Comparison of ENCODE assay signal across 1 cellular context in the genomic region with DNA sequence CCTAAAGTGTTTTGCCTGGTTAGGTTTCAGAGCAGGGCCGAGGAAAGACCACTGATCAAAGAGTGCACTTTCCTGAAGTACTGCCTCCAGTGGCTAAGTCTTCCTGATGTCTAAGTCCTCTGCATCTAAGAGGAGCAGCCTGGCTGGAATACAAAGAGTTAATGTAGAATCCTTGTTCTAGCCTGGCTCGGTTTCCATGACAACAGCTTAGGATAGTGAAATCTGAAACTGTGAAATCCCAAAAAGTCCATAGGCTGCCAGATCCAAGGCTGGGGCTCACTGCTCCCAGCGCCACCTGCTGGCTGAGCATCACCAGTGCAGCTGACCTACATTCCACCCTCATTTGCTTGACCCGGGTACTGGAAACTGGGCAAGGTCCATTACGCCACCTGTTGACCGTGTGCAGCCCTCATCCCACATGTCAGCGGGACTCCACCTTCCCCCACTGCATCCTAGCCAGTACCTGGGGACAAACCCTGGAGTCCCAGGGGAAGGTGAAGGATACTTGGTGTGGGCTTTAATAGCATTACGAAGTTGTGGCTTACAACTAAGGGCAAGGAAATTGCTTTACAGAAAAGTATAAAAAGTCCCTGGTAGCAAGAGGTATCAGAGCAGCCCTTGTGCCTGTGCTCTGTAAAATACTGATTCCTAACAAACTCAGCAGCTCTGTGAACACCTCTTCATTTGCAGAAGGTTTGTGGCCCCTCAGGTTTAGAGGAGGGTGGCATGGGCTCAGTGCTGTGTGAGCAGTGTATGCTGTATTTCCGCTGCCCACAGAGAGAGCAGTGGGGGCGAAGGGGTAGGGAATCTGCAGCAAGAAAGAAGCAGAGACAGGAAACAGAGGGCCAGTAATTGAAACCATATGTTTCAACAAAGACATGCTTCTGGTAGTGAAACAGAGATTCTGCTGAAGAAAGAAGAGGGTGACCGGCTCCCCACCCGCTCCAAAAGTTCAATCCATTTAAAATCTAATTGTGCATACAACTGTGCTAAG.
A peak's percentile ranks its signal among the peaks of the same experiment; 100 is the strongest.
TF ChIP-seq lines count a peak whose summit lies in the region.

No MANE protein-coding gene starts in this region.

TF ChIP-seq in liver, 16 proteins besides CTCF, POLR2A, EP300 and RAD21 (continued from another document):
- TF ChIP-seq, protein P1, sequence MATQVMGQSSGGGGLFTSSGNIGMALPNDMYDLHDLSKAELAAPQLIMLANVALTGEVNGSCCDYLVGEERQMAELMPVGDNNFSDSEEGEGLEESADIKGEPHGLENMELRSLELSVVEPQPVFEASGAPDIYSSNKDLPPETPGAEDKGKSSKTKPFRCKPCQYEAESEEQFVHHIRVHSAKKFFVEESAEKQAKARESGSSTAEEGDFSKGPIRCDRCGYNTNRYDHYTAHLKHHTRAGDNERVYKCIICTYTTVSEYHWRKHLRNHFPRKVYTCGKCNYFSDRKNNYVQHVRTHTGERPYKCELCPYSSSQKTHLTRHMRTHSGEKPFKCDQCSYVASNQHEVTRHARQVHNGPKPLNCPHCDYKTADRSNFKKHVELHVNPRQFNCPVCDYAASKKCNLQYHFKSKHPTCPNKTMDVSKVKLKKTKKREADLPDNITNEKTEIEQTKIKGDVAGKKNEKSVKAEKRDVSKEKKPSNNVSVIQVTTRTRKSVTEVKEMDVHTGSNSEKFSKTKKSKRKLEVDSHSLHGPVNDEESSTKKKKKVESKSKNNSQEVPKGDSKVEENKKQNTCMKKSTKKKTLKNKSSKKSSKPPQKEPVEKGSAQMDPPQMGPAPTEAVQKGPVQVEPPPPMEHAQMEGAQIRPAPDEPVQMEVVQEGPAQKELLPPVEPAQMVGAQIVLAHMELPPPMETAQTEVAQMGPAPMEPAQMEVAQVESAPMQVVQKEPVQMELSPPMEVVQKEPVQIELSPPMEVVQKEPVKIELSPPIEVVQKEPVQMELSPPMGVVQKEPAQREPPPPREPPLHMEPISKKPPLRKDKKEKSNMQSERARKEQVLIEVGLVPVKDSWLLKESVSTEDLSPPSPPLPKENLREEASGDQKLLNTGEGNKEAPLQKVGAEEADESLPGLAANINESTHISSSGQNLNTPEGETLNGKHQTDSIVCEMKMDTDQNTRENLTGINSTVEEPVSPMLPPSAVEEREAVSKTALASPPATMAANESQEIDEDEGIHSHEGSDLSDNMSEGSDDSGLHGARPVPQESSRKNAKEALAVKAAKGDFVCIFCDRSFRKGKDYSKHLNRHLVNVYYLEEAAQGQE (IDR thresholded peaks at IDR 0.05): peak; percentile 35
- TF ChIP-seq HNF4G (IDR thresholded peaks at IDR 0.05) (peak; percentile 91), EGR1 (IDR thresholded peaks at IDR 0.05; ENCODE audit: low read depth in 2 of 2) (peak; percentile 18 to 66)
- TF ChIP-seq, protein P2, sequence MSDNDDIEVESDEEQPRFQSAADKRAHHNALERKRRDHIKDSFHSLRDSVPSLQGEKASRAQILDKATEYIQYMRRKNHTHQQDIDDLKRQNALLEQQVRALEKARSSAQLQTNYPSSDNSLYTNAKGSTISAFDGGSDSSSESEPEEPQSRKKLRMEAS (IDR thresholded peaks at IDR 0.05): peak; percentile 86
